In the genomic region with DNA sequence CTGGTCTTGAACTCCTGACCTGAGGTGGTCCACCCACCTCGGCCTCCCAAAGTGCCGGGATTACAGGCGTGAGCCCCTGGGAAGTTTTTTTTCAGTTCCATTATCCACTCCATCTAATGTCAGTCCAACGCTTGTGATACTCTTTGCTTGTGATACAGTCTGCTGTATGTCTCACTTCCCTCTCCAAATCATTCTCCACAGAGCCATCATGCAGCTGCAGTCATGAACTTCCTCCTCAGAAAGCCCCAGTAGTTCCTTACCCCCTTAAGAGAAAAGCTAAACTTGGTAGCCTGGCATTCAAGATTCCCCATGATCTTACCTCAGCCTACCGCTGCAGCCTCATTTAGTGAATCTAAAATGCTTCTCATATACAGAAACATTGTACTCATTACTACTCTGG, we compare ENCODE assay signal across 15 cellular contexts. TPM values are rescaled to one million over a fixed set of nuclear protein-coding genes. Genes with fewer than 3 reads are reported as not detected.
DNase-seq lines count a peak whose midpoint lies in the region; ATAC-seq, FAIRE-seq and TF ChIP-seq lines count a peak whose summit lies in the region.
"Had no signal": no experiment of that assay in that cellular context is flagged by ENCODE, and none has a peak within 500 bp of the region (broad histone marks: within the 10 kb centered on the region; RNA-seq: fewer than 3 reads in every experiment).

No MANE protein-coding gene starts in this region.

- TF ChIP-seq RAD21 in GM12878 (IDR thresholded peaks at IDR 0.05; ENCODE audit: insufficient read depth, low read depth, low read length): no peak

- no peaks in the 10 kb centered on the region for H3K9me3 ChIP-seq in GM12878 (replicated peaks; ENCODE audit: control insufficient read depth, insufficient read depth, low read length)

- no peak for TF ChIP-seq EP300 in GM12878 (IDR thresholded peaks at IDR 0.05; ENCODE audit: borderline replicate concordance in 1 of 2, control insufficient read depth in 1 of 2, low read depth in 2 of 2, low read length in 2 of 2)

- WGBS in GM12878 (ENCODE audit: insufficient coverage, insufficient replicate concordance, low lambda C conversion rate, missing lambda C conversion rate): 17% methylated on average over 5 of the region's 5 CpGs

- TF ChIP-seq POLR2A in GM12878 (IDR thresholded peaks at IDR 0.05; ENCODE audit: low read depth, low read length): no peak

- peaks cover 6% of the 10 kb centered on the region for H4K20me1 ChIP-seq in GM12878 (ENCODE audit: control insufficient read depth, insufficient read depth)

- H3K4me2 ChIP-seq in GM12878 (ENCODE audit: control insufficient read depth, insufficient read depth): peak overlapping the region; percentile 36

- RAD21 ChIA-PET in GM12878 (lab: Charles Lee; ENCODE audit: unreplicated experiment): interaction anchor here (0.7 to 1.8 kb wide), 5 partner anchors 13 to 137 kb away, joined by 3 to 5 read pairs (median 5); a partner anchor contains a TSS

- no TSS peak for BruUV-seq in GM12878 (replicated peaks; lab: Mats Ljungman, UMichigan)

- H3K36me3 ChIP-seq in GM12878 (ENCODE audit: control insufficient read depth in 2 of 2, insufficient read depth in 2 of 2, low read length in 1 of 2): peaks cover 13 to 27% of the 10 kb centered on the region in 2 experiments

- in situ Hi-C loops in GM12878 (cut with MboI): no loop called here

- peaks cover 65% of the 10 kb centered on the region for H3K36me3 Mint-ChIP-seq in activated CD4-positive, alpha-beta T cell treated with anti-CD3 and anti-CD28 coated beads, Interleukin-2, amount 10 ng/mL, durations not matched to agents 7 days and 5 days (ENCODE audit: low read depth)

- H3K9me3 Mint-ChIP-seq in activated CD4-positive, alpha-beta T cell treated with anti-CD3 and anti-CD28 coated beads, Interleukin-2, amount 10 ng/mL, durations not matched to agents 7 days and 5 days: no peaks in the 10 kb centered on the region

- no peak for FAIRE-seq in GM12878 (lab: Jason Lieb, UNC)

- H3K4me3 ChIP-seq in GM12878: peak overlapping the region; percentile 89; the same call in 1 of the 2 replicates

- ATAC-seq in GM12878 (peak; percentile 31), HG03378 (IDR thresholded peaks at IDR 0.05; ENCODE audit: unreplicated experiment) (no peak), GM19463 (IDR thresholded peaks at IDR 0.05; ENCODE audit: unreplicated experiment) (no peak)
- ATAC-seq: left colon had no signal

- TF ChIP-seq CTCF in GM12878 (IDR thresholded peaks at IDR 0.05 in 2 of 3, conservative IDR thresholded peaks at IDR 0.05 in 1 of 3; ENCODE audit: control insufficient read depth in 2 of 3, extremely low read depth in 1 of 3, insufficient read depth in 1 of 3, low read depth in 3 of 3, low read length in 3 of 3): no peak

- H3K27ac Mint-ChIP-seq in activated CD4-positive, alpha-beta T cell treated with anti-CD3 and anti-CD28 coated beads, Interleukin-2, amount 10 ng/mL, durations not matched to agents 7 days and 5 days: peak overlapping the region; percentile 6

- peaks cover 50% of the 10 kb centered on the region for H3K4me1 Mint-ChIP-seq in activated CD4-positive, alpha-beta T cell treated with anti-CD3 and anti-CD28 coated beads, Interleukin-2, amount 10 ng/mL, durations not matched to agents 7 days and 5 days

- no peaks in the 10 kb centered on the region for H3K27me3 Mint-ChIP-seq in activated CD4-positive, alpha-beta T cell treated with anti-CD3 and anti-CD28 coated beads, Interleukin-2, amount 10 ng/mL, durations not matched to agents 7 days and 5 days

- peak overlapping the region; percentile 97; the same call in 1 of the 2 replicates for H3K9ac ChIP-seq in GM12878 (ENCODE audit: control insufficient read depth, insufficient read depth, low read length)

- intact Hi-C loops in GM12878 (cut with micrococcal nuclease; ENCODE audit: unreplicated experiment): no loop called here

- SMC1A ChIA-PET in GM12878 (lab: Charles Lee; ENCODE audit: uncharacterized antibody, unreplicated experiment): interaction anchor here (0.7 to 2.1 kb wide), 12 partner anchors 9 to 291 kb away, joined by 3 to 7 read pairs (median 3); no protein-coding TSS in a partner anchor

- peak overlapping the region; percentile 45 for H3K27ac ChIP-seq in GM12878 (ENCODE audit: control insufficient read depth, insufficient read depth)

- H3K79me2 ChIP-seq in GM12878 (ENCODE audit: control insufficient read depth, insufficient read depth, low read length): peaks cover 68% of the 10 kb centered on the region

- CTCF ChIA-PET in activated CD4-positive, alpha-beta T cell treated with anti-CD3 and anti-CD28 coated beads, Interleukin-2, amount 10 ng/mL, durations not matched to agents 7 days and 5 days (lab: Charles Lee): no interaction called here
- CTCF ChIA-PET in GM12878 (lab: Yijun Ruan, JAX): interaction anchor here (0.6 to 1.4 kb wide), 6 partner anchors 9 to 292 kb away, joined by 3 to 6 read pairs (median 4); no protein-coding TSS in a partner anchor

- peaks cover 14% of the 10 kb centered on the region for H3K4me1 ChIP-seq in GM12878 (ENCODE audit: control insufficient read depth, insufficient read depth, low read length)

- peak overlapping the region; percentile 66 for H3K4me3 Mint-ChIP-seq in activated CD4-positive, alpha-beta T cell treated with anti-CD3 and anti-CD28 coated beads, Interleukin-2, amount 10 ng/mL, durations not matched to agents 7 days and 5 days

- H2AFZ ChIP-seq in GM12878 (ENCODE audit: control insufficient read depth, low read depth, low read length): no peak overlapping the region

- no peak for DNase-seq in activated CD4-positive, alpha-beta T cell treated with anti-CD3 and anti-CD28 coated beads, Interleukin-2, amount 10 ng/mL, durations not matched to agents 7 days and 5 days
- no peak for DNase-seq in activated CD4-positive, alpha-beta T cell treated with anti-CD3 and anti-CD28 coated beads, Interleukin-2, amount 50 U/mL, for 48 hours
- DNase-seq in NAMALWA (ENCODE audit: low spot score) (peak; percentile 69), GM12878 (ENCODE audit: low read depth, low spot score) (peak; percentile 42), pons (ENCODE audit: low spot score) (peak; percentile 53), COLO668 (lab: John Stamatoyannopoulos, UW; ENCODE audit: unreplicated experiment) (no peak)
- DNase-seq: dorsolateral prefrontal cortex; foreskin melanocyte; left colon; NCI-H2029; OCI-M1; posterior cingulate gyrus; stimulated activated CD4-positive, alpha-beta T cell treated with anti-CD3 and anti-CD28 coated beads, Interleukin-2, amount 100 ng/mL, for 24 hours had no signal

- POLR2A ChIA-PET in activated CD4-positive, alpha-beta T cell treated with anti-CD3 and anti-CD28 coated beads, Interleukin-2, amount 10 ng/mL, durations not matched to agents 7 days and 5 days (lab: Charles Lee): no interaction called here
- POLR2A ChIA-PET in GM12878 (lab: Charles Lee): interaction anchor here (0.5 to 2.8 kb wide), 4 partner anchors 13 to 134 kb away, joined by 3 to 19 read pairs (median 4); a partner anchor contains a TSS

- H3K27me3 ChIP-seq in GM12878 (replicated peaks in 1 of 2; ENCODE audit: control insufficient read depth in 2 of 2, insufficient read depth in 2 of 2, low read length in 1 of 2): no peaks in the 10 kb centered on the region
- H3K27me3 ChIP-seq: dorsolateral prefrontal cortex had no signal

RNA-seq across cellular contexts. Expression of a gene that starts 2.3 kb away (rescaled TPM):
- total RNA-seq in activated CD4-positive, alpha-beta T cell treated with anti-CD3 and anti-CD28 coated beads, Interleukin-2, amount 10 ng/mL, durations not matched to agents 7 days and 5 days: 100 to 1,000 TPM; 258 to 299 TPM
- total RNA-seq in GM12878 (2013; cell fraction: nucleolus; rRNA removed): 176 and 182 TPM in 2 replicates
- 329 and 354 TPM in 2 replicates for total RNA-seq in GM12878 (2014; rRNA removed)
- 243 and 257 TPM in 2 replicates for total RNA-seq in GM12878 (2014; rRNA removed; fragmentation: Illumina TruSeq; extraction: Trizol)
- 274 and 277 TPM in 2 replicates for total RNA-seq in GM12878 (2021)
- 159 TPM for polyA plus RNA-seq in GM12878 (2011; ENCODE audit: low read depth)
- 177 and 192 TPM in 2 replicates for polyA plus RNA-seq in GM12878 (2011; rRNA removed)
- 168 and 237 TPM in 2 replicates for polyA plus RNA-seq in GM12878 (2011; cell fraction: cytosol; rRNA removed)
- 109 and 131 TPM in 2 replicates for polyA plus RNA-seq in GM12878 (2011; cell fraction: nucleus; rRNA removed)
- polyA plus RNA-seq in GM12878 (2012): 206 and 224 TPM in 2 replicates
- polyA plus RNA-seq in GM12878 (2014; fragmentation: Illumina TruSeq; extraction: Trizol): 260 and 266 TPM in 2 replicates
- polyA plus RNA-seq in GM12878 (2014; fragmentation: Nextera tagmentation; extraction: Ambion mirVana): 10 to 100 TPM; 42.0 to 55.9 TPM
- 293 and 302 TPM in 2 replicates for polyA plus RNA-seq in GM12878 (2014; rRNA removed)
- 100 to 1,000 TPM; 313 to 326 TPM for polyA plus RNA-seq in GM12878 (2016; fragmentation: Nextera tagmentation; extraction: Ambion mirVana)
- polyA minus RNA-seq in GM12878 (2011; rRNA and poly(A)+ RNA removed): 174 and 234 TPM in 2 replicates
- polyA minus RNA-seq in GM12878 (2011; cell fraction: cytosol; rRNA and poly(A)+ RNA removed): 133 and 141 TPM in 2 replicates
- 58.4 and 99.3 TPM in 2 replicates for polyA minus RNA-seq in GM12878 (2011; cell fraction: nucleus; rRNA and poly(A)+ RNA removed)

RNA-seq across cellular contexts. Expression of a gene that starts 2.9 kb away (rescaled TPM):
- 10 to 100 TPM; 77.6 to 82.3 TPM for total RNA-seq in activated CD4-positive, alpha-beta T cell treated with anti-CD3 and anti-CD28 coated beads, Interleukin-2, amount 10 ng/mL, durations not matched to agents 7 days and 5 days
- 15.3 and 16.4 TPM in 2 replicates for total RNA-seq in GM12878 (2013; cell fraction: nucleolus; rRNA removed)
- 61.6 and 71.2 TPM in 2 replicates for total RNA-seq in GM12878 (2014; rRNA removed)
- 38.2 and 41.2 TPM in 2 replicates for total RNA-seq in GM12878 (2014; rRNA removed; fragmentation: Illumina TruSeq; extraction: Trizol)
- total RNA-seq in GM12878 (2021): 50.5 and 52.2 TPM in 2 replicates
- 16.9 TPM for polyA plus RNA-seq in GM12878 (2011; ENCODE audit: low read depth)
- 19.6 and 33.6 TPM in 2 replicates for polyA plus RNA-seq in GM12878 (2011; rRNA removed)
- 50.5 and 55.8 TPM in 2 replicates for polyA plus RNA-seq in GM12878 (2011; cell fraction: cytosol; rRNA removed)
- polyA plus RNA-seq in GM12878 (2011; cell fraction: nucleus; rRNA removed): 33.5 and 35.2 TPM in 2 replicates
- 31.8 and 35.6 TPM in 2 replicates for polyA plus RNA-seq in GM12878 (2012)
- 26.0 and 49.8 TPM in 2 replicates for polyA plus RNA-seq in GM12878 (2014; fragmentation: Illumina TruSeq; extraction: Trizol)
- 1 to 10 TPM; 2.6 to 9.0 TPM for polyA plus RNA-seq in GM12878 (2014; fragmentation: Nextera tagmentation; extraction: Ambion mirVana)
- 55.7 and 63.4 TPM in 2 replicates for polyA plus RNA-seq in GM12878 (2014; rRNA removed)
- polyA plus RNA-seq in GM12878 (2016; fragmentation: Nextera tagmentation; extraction: Ambion mirVana): 10 to 100 TPM; 64.7 to 71.0 TPM
- 17.2 and 38.1 TPM in 2 replicates for polyA minus RNA-seq in GM12878 (2011; rRNA and poly(A)+ RNA removed)
- 17.3 and 17.9 TPM in 2 replicates for polyA minus RNA-seq in GM12878 (2011; cell fraction: cytosol; rRNA and poly(A)+ RNA removed)
- polyA minus RNA-seq in GM12878 (2011; cell fraction: nucleus; rRNA and poly(A)+ RNA removed): 10.2 and 15.5 TPM in 2 replicates

RNA-seq across cellular contexts. Expression of a gene that starts 14.8 kb away (rescaled TPM):
- 10 to 100 TPM; 51.1 to 55.3 TPM for total RNA-seq in activated CD4-positive, alpha-beta T cell treated with anti-CD3 and anti-CD28 coated beads, Interleukin-2, amount 10 ng/mL, durations not matched to agents 7 days and 5 days
- total RNA-seq in GM12878 (2013; cell fraction: nucleolus; rRNA removed): 275 and 305 TPM in 2 replicates
- total RNA-seq in GM12878 (2014; rRNA removed) (19.9 and 22.3 TPM in 2 replicates), GM12878 (2014; rRNA removed; fragmentation: Illumina TruSeq; extraction: Trizol) (14.5 and 15.6 TPM in 2 replicates), GM12878 (2021) (30.4 and 36.1 TPM in 2 replicates)
- 39.0 TPM for polyA plus RNA-seq in GM12878 (2011; ENCODE audit: low read depth)
- polyA plus RNA-seq in GM12878 (2011; rRNA removed) (33.8 and 45.3 TPM in 2 replicates), GM12878 (2014; fragmentation: Illumina TruSeq; extraction: Trizol) (30.1 and 30.7 TPM in 2 replicates), GM12878 (2014; fragmentation: Nextera tagmentation; extraction: Ambion mirVana) (1 to 10 TPM; 4.2 to 6.8 TPM), GM12878 (2014; rRNA removed) (49.3 and 51.3 TPM in 2 replicates), GM12878 (2016; fragmentation: Nextera tagmentation; extraction: Ambion mirVana) (10 to 100 TPM; 10.4 to 13.2 TPM)
- 54.6 and 61.0 TPM in 2 replicates for polyA plus RNA-seq in GM12878 (2011; cell fraction: cytosol; rRNA removed)
- 363 and 399 TPM in 2 replicates for polyA plus RNA-seq in GM12878 (2011; cell fraction: nucleus; rRNA removed)
- 50.9 and 55.6 TPM in 2 replicates for polyA plus RNA-seq in GM12878 (2012)
- polyA minus RNA-seq in GM12878 (2011; rRNA and poly(A)+ RNA removed): 51.2 and 66.0 TPM in 2 replicates
- 11.6 and 16.2 TPM in 2 replicates for polyA minus RNA-seq in GM12878 (2011; cell fraction: cytosol; rRNA and poly(A)+ RNA removed)
- 52.8 and 85.3 TPM in 2 replicates for polyA minus RNA-seq in GM12878 (2011; cell fraction: nucleus; rRNA and poly(A)+ RNA removed)

RNA-seq across cellular contexts. Expression of a gene that starts 25.5 kb away (rescaled TPM):
- 10 to 100 TPM; 18.8 to 19.0 TPM for total RNA-seq in activated CD4-positive, alpha-beta T cell treated with anti-CD3 and anti-CD28 coated beads, Interleukin-2, amount 10 ng/mL, durations not matched to agents 7 days and 5 days
- not detected in 2 replicates for total RNA-seq in GM12878 (2013; cell fraction: nucleolus; rRNA removed)
- 0.44 and 0.73 TPM in 2 replicates for total RNA-seq in GM12878 (2014; rRNA removed)
- 0.31 and 0.32 TPM in 2 replicates for total RNA-seq in GM12878 (2014; rRNA removed; fragmentation: Illumina TruSeq; extraction: Trizol)
- 0.61 and 0.64 TPM in 2 replicates for total RNA-seq in GM12878 (2021)
- 0.79 TPM for polyA plus RNA-seq in GM12878 (2011; ENCODE audit: low read depth)
- polyA plus RNA-seq in GM12878 (2011; rRNA removed): 0.16 and 0.24 TPM in 2 replicates
- 0.48 and 0.67 TPM in 2 replicates for polyA plus RNA-seq in GM12878 (2011; cell fraction: cytosol; rRNA removed)
- 0.43 and 0.47 TPM in 2 replicates for polyA plus RNA-seq in GM12878 (2011; cell fraction: nucleus; rRNA removed)
- polyA plus RNA-seq in GM12878 (2012): 1.0 and 1.6 TPM in 2 replicates
- 0.28 TPM in 1 of 2 replicates, not detected in the other for polyA plus RNA-seq in GM12878 (2014; fragmentation: Illumina TruSeq; extraction: Trizol)
- not detected for polyA plus RNA-seq in GM12878 (2014; fragmentation: Nextera tagmentation; extraction: Ambion mirVana)
- polyA plus RNA-seq in GM12878 (2014; rRNA removed): 0.18 and 0.37 TPM in 2 replicates
- 1 to 10 TPM; 1.5 to 2.1 TPM for polyA plus RNA-seq in GM12878 (2016; fragmentation: Nextera tagmentation; extraction: Ambion mirVana)
- 0.37 and 0.67 TPM in 2 replicates for polyA minus RNA-seq in GM12878 (2011; rRNA and poly(A)+ RNA removed)
- not detected in 2 replicates for polyA minus RNA-seq in GM12878 (2011; cell fraction: cytosol; rRNA and poly(A)+ RNA removed)
- polyA minus RNA-seq in GM12878 (2011; cell fraction: nucleus; rRNA and poly(A)+ RNA removed): 0.12 TPM in 1 of 2 replicates, not detected in the other

RNA-seq across cellular contexts. Expression of a gene that starts 45.5 kb away (rescaled TPM):
- total RNA-seq in activated CD4-positive, alpha-beta T cell treated with anti-CD3 and anti-CD28 coated beads, Interleukin-2, amount 10 ng/mL, durations not matched to agents 7 days and 5 days: 10 to 100 TPM; 42.3 to 47.9 TPM
- 41.7 and 49.6 TPM in 2 replicates for total RNA-seq in GM12878 (2013; cell fraction: nucleolus; rRNA removed)
- total RNA-seq in GM12878 (2014; rRNA removed) (32.0 and 32.1 TPM in 2 replicates), GM12878 (2014; rRNA removed; fragmentation: Illumina TruSeq; extraction: Trizol) (21.1 and 23.5 TPM in 2 replicates), GM12878 (2021) (24.3 TPM in 2 replicates)
- polyA plus RNA-seq in GM12878 (2011; ENCODE audit: low read depth): 5.8 TPM
- polyA plus RNA-seq in GM12878 (2011; rRNA removed) (14.2 and 22.8 TPM in 2 replicates), GM12878 (2014; fragmentation: Illumina TruSeq; extraction: Trizol) (27.4 and 30.1 TPM in 2 replicates), GM12878 (2014; fragmentation: Nextera tagmentation; extraction: Ambion mirVana) (1 to 10 TPM; 4.8 to 6.9 TPM), GM12878 (2014; rRNA removed) (35.4 and 38.7 TPM in 2 replicates), GM12878 (2016; fragmentation: Nextera tagmentation; extraction: Ambion mirVana) (10 to 100 TPM; 35.6 to 38.8 TPM)
- polyA plus RNA-seq in GM12878 (2011; cell fraction: cytosol; rRNA removed): 21.7 and 32.7 TPM in 2 replicates
- polyA plus RNA-seq in GM12878 (2011; cell fraction: nucleus; rRNA removed): 29.9 and 35.3 TPM in 2 replicates
- polyA plus RNA-seq in GM12878 (2012): 10.2 and 11.8 TPM in 2 replicates
- polyA minus RNA-seq in GM12878 (2011; rRNA and poly(A)+ RNA removed): 45.5 and 72.0 TPM in 2 replicates
- 16.0 and 21.1 TPM in 2 replicates for polyA minus RNA-seq in GM12878 (2011; cell fraction: cytosol; rRNA and poly(A)+ RNA removed)
- polyA minus RNA-seq in GM12878 (2011; cell fraction: nucleus; rRNA and poly(A)+ RNA removed): 36.9 and 69.6 TPM in 2 replicates

Comparison
In these comparisons a context has a peak if more than half of its experiments do, and no peak if none do; other contexts are left out.
1. DNase-seq: peak in NAMALWA (single experiment), GM12878 (single experiment) and pons (single experiment); none in activated CD4-positive, alpha-beta T cell treated with anti-CD3 and anti-CD28 coated beads, Interleukin-2, amount 10 ng/mL, durations not matched to agents 7 days and 5 days (single experiment), activated CD4-positive, alpha-beta T cell treated with anti-CD3 and anti-CD28 coated beads, Interleukin-2, amount 50 U/mL, for 48 hours (0 of 2) and COLO668 (single experiment).